Comparison of ENCODE assay signal across 34 cellular contexts in the genomic region with DNA sequence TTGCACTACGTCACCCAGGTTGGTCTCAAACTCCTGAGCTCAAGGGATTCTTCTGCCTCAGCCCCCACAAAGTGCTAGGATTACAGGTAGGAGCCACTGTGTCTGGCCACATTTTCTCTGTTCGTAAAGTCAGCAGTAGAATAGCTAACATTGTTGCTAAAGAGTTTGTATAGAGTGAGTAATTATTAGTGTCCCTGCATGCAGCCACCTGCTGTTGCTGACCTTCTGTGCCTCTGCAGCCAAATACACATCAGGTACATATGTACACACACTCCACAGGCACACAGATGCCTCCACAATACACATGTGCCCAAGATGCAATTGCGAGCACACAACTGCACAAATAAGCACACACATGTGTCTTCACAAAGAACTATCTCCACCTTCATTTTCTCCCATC. TPM values are rescaled to one million over a fixed set of nuclear protein-coding genes. Genes with fewer than 3 reads are reported as not detected.
"Had no signal": no experiment of that assay in that cellular context is flagged by ENCODE, and none has a peak within 500 bp of the region (broad histone marks: within the 10 kb centered on the region; RNA-seq: fewer than 3 reads in every experiment).

No MANE protein-coding gene starts in this region.

- H3K36me3 ChIP-seq: MG63 had no signal

- H3K27ac ChIP-seq: PC-9, RWPE1, VCaP had no signal

- H3K4me3 ChIP-seq: MG63, PC-9 had no signal

- DNase-seq: activated B cell treated with CpG ODN at 0.5 μM for 24 hours; activated CD4-positive, alpha-beta memory T cell treated with anti-CD3 and anti-CD28 coated beads, Interleukin-2, amount 10 ng/mL, durations not matched to agents 7 days and 5 days; activated CD4-positive, alpha-beta T cell treated with anti-CD3 and anti-CD28 coated beads for 4 hours; activated CD4-positive, CD25-positive, alpha-beta regulatory T cell treated with anti-CD3 and anti-CD28 coated beads, Interleukin-2, amount 50 U/mL, for 72 hours; activated CD8-positive, alpha-beta memory T cell treated with anti-CD3 and anti-CD28 coated beads for 24 hours; activated CD8-positive, alpha-beta memory T cell treated with anti-CD3 and anti-CD28 coated beads, Interleukin-2, amount 10 ng/mL, durations not matched to agents 7 days and 5 days; activated CD8-positive, alpha-beta memory T cell treated with anti-CD3 and anti-CD28 coated beads, Interleukin-2, amount 50 U/mL, for 48 hours; activated effector memory CD4-positive, alpha-beta T cell treated with Interleukin-2 at 50 U/mL for 16 hours; activated naive CD4-positive, alpha-beta T cell treated with anti-CD3 and anti-CD28 coated beads, Interleukin-2, amount 10 ng/mL, durations not matched to agents 7 days and 5 days; activated naive CD8-positive, alpha-beta T cell treated with anti-CD3 and anti-CD28 coated beads, Interleukin-2, amount 50 U/mL, for 24 hours; activated T-cell treated with anti-CD3 and anti-CD28 coated beads, Interleukin-2, amount 50 U/mL, for 48 hours; anterior cingulate cortex; caudate nucleus; cerebellar nuclear complex; Kasumi-1; KG1; MG63; NCI-H1048; NCI-H1105 treated with DMSO at 0.1 percent for 48 hours; NCI-H1694 treated with DMSO at 0.1 percent for 48 hours; NCI-H2029; NCI-H345; NCI-H524 treated with DMSO at 0.1 percent for 48 hours; PC-9; SW 1271; T-helper 1 cell; T-helper 2 cell; T-helper 9 cell had no signal

- H3K27me3 ChIP-seq: MG63 had no signal

- H3K36me3 Mint-ChIP-seq: activated CD8-positive, alpha-beta memory T cell treated with anti-CD3 and anti-CD28 coated beads, Interleukin-2, amount 10 ng/mL, durations not matched to agents 7 days and 5 days; activated naive CD4-positive, alpha-beta T cell treated with anti-CD3 and anti-CD28 coated beads, Interleukin-2, amount 10 ng/mL, durations not matched to agents 7 days and 5 days; activated naive CD8-positive, alpha-beta T cell had no signal

- H3K4me3 Mint-ChIP-seq: activated B cell treated with CpG ODN at 0.5 μM for 24 hours; activated CD4-positive, alpha-beta memory T cell treated with anti-CD3 and anti-CD28 coated beads, Interleukin-2, amount 10 ng/mL, durations not matched to agents 7 days and 5 days; activated CD8-positive, alpha-beta memory T cell treated with anti-CD3 and anti-CD28 coated beads, Interleukin-2, amount 10 ng/mL, durations not matched to agents 7 days and 5 days; activated naive CD4-positive, alpha-beta T cell treated with anti-CD3 and anti-CD28 coated beads, Interleukin-2, amount 10 ng/mL, durations not matched to agents 7 days and 5 days; activated naive CD8-positive, alpha-beta T cell; activated naive CD8-positive, alpha-beta T cell treated with anti-CD3 and anti-CD28 coated beads, Interleukin-2, amount 50 U/mL, for 24 hours had no signal

- H3K9me3 Mint-ChIP-seq: activated CD4-positive, alpha-beta memory T cell treated with anti-CD3 and anti-CD28 coated beads, Interleukin-2, amount 10 ng/mL, durations not matched to agents 7 days and 5 days; activated naive CD4-positive, alpha-beta T cell treated with anti-CD3 and anti-CD28 coated beads, Interleukin-2, amount 10 ng/mL, durations not matched to agents 7 days and 5 days had no signal

- ATAC-seq: activated CD8-positive, alpha-beta memory T cell treated with anti-CD3 and anti-CD28 coated beads, Interleukin-2, amount 10 ng/mL, durations not matched to agents 7 days and 5 days; activated naive CD8-positive, alpha-beta T cell treated with anti-CD3 and anti-CD28 coated beads, Interleukin-2, amount 50 U/mL, for 24 hours; Right ventricle myocardium inferior had no signal

- H3K27ac Mint-ChIP-seq: activated B cell treated with CpG ODN at 0.5 μM for 24 hours; activated CD4-positive, alpha-beta memory T cell treated with anti-CD3 and anti-CD28 coated beads, Interleukin-2, amount 10 ng/mL, durations not matched to agents 7 days and 5 days; activated CD8-positive, alpha-beta memory T cell treated with anti-CD3 and anti-CD28 coated beads, Interleukin-2, amount 10 ng/mL, durations not matched to agents 7 days and 5 days; activated naive CD4-positive, alpha-beta T cell treated with anti-CD3 and anti-CD28 coated beads, Interleukin-2, amount 10 ng/mL, durations not matched to agents 7 days and 5 days; activated naive CD8-positive, alpha-beta T cell; activated naive CD8-positive, alpha-beta T cell treated with anti-CD3 and anti-CD28 coated beads, Interleukin-2, amount 50 U/mL, for 24 hours had no signal

- H3K4me1 Mint-ChIP-seq: activated B cell treated with CpG ODN at 0.5 μM for 24 hours; activated CD4-positive, alpha-beta memory T cell treated with anti-CD3 and anti-CD28 coated beads, Interleukin-2, amount 10 ng/mL, durations not matched to agents 7 days and 5 days; activated CD8-positive, alpha-beta memory T cell treated with anti-CD3 and anti-CD28 coated beads, Interleukin-2, amount 10 ng/mL, durations not matched to agents 7 days and 5 days; activated naive CD4-positive, alpha-beta T cell treated with anti-CD3 and anti-CD28 coated beads, Interleukin-2, amount 10 ng/mL, durations not matched to agents 7 days and 5 days; activated naive CD8-positive, alpha-beta T cell treated with anti-CD3 and anti-CD28 coated beads, Interleukin-2, amount 50 U/mL, for 24 hours had no signal

RNA-seq across cellular contexts. Expression of a gene that starts 10.9 kb away (rescaled TPM):
- total RNA-seq: activated B cell treated with CpG ODN at 0.5 μM for 24 hours; activated CD4-positive, alpha-beta memory T cell treated with anti-CD3 and anti-CD28 coated beads, Interleukin-2, amount 10 ng/mL, durations not matched to agents 7 days and 5 days; activated CD8-positive, alpha-beta memory T cell treated with anti-CD3 and anti-CD28 coated beads, Interleukin-2, amount 10 ng/mL, durations not matched to agents 7 days and 5 days; NCI-H460; OCI-LY7; PC-9; Right ventricle myocardium inferior had no signal
